ENCODE assay signal across 9 cellular contexts in genomic region chr4:46270986-46271596, GRCh38.
DNase-seq lines count a peak whose midpoint lies in the region; ATAC-seq lines count a peak whose summit lies in the region.
"Had no signal": no experiment of that assay in that cellular context is flagged by ENCODE, and none has a peak within 500 bp of the region (broad histone marks: within the 10 kb centered on the region; RNA-seq: fewer than 3 reads in every experiment).

No MANE protein-coding gene starts in this region.

- H3K36me3 Mint-ChIP-seq in activated CD4-positive, alpha-beta memory T cell treated with anti-CD3 and anti-CD28 coated beads for 36 hours = no peaks in the 10 kb centered on the region
- H3K36me3 Mint-ChIP-seq in effector memory CD8-positive, alpha-beta T cell (ENCODE audit: insufficient read depth) = no peaks in the 10 kb centered on the region
- H3K36me3 Mint-ChIP-seq: CD4-positive, CD25-positive, alpha-beta regulatory T cell had no signal

- H3K9me3 Mint-ChIP-seq in activated CD4-positive, alpha-beta memory T cell treated with anti-CD3 and anti-CD28 coated beads for 36 hours = peaks cover 5% of the 10 kb centered on the region
- H3K9me3 Mint-ChIP-seq in effector memory CD8-positive, alpha-beta T cell = peaks cover 0 to 4% of the 10 kb centered on the region in 2 donors

- no peak overlapping the region for H3K4me3 Mint-ChIP-seq in activated CD4-positive, alpha-beta memory T cell treated with anti-CD3 and anti-CD28 coated beads for 36 hours
- no peak overlapping the region for H3K4me3 Mint-ChIP-seq in effector memory CD8-positive, alpha-beta T cell
- H3K4me3 Mint-ChIP-seq: CD4-positive, CD25-positive, alpha-beta regulatory T cell had no signal

- DNase-seq in NCI-H82 (lab: John Stamatoyannopoulos, UW) (peak; percentile 59), NCI-H82 treated with DMSO at 0.1 percent for 48 hours (lab: John Stamatoyannopoulos, UW; ENCODE audit: unreplicated experiment) (no peak), NCI-H460 (ENCODE audit: extremely low read depth, low read depth) (peak; percentile 17), dermis blood vessel endothelial cell (peak; percentile 0), retina (peak; percentile 26)
- DNase-seq in activated CD4-positive, alpha-beta memory T cell treated with anti-CD3 and anti-CD28 coated beads for 36 hours = no peak
- DNase-seq in effector memory CD8-positive, alpha-beta T cell = no peak
- DNase-seq: CD4-positive, CD25-positive, alpha-beta regulatory T cell had no signal

- intact Hi-C loops in activated CD4-positive, alpha-beta memory T cell treated with anti-CD3 and anti-CD28 coated beads for 36 hours (cut with micrococcal nuclease) = no loop called here

- no peaks in the 10 kb centered on the region for H3K4me1 Mint-ChIP-seq in activated CD4-positive, alpha-beta memory T cell treated with anti-CD3 and anti-CD28 coated beads for 36 hours (ENCODE audit: low read depth)
- H3K4me1 Mint-ChIP-seq in effector memory CD8-positive, alpha-beta T cell (ENCODE audit: low read depth in 2 of 2) = no peaks in the 10 kb centered on the region
- H3K4me1 Mint-ChIP-seq: CD4-positive, CD25-positive, alpha-beta regulatory T cell had no signal

- CTCF ChIA-PET in activated CD4-positive, alpha-beta memory T cell treated with anti-CD3 and anti-CD28 coated beads for 36 hours (lab: Charles Lee) = no interaction called here

- POLR2A ChIA-PET in activated CD4-positive, alpha-beta memory T cell treated with anti-CD3 and anti-CD28 coated beads for 36 hours (lab: Charles Lee) = no interaction called here

- no peaks in the 10 kb centered on the region for H3K27me3 Mint-ChIP-seq in activated CD4-positive, alpha-beta memory T cell treated with anti-CD3 and anti-CD28 coated beads for 36 hours
- H3K27me3 Mint-ChIP-seq in effector memory CD8-positive, alpha-beta T cell = no peaks in the 10 kb centered on the region
- H3K27me3 Mint-ChIP-seq: CD4-positive, CD25-positive, alpha-beta regulatory T cell had no signal

- H3K27ac Mint-ChIP-seq in activated CD4-positive, alpha-beta memory T cell treated with anti-CD3 and anti-CD28 coated beads for 36 hours = no peak overlapping the region
- no peak overlapping the region for H3K27ac Mint-ChIP-seq in effector memory CD8-positive, alpha-beta T cell
- H3K27ac Mint-ChIP-seq: CD4-positive, CD25-positive, alpha-beta regulatory T cell had no signal

- peak; percentile 86 for ATAC-seq in HG02884 (IDR thresholded peaks at IDR 0.05; ENCODE audit: unreplicated experiment)
- no peak for ATAC-seq in effector memory CD8-positive, alpha-beta T cell (replicated peaks)

Comparison
In these comparisons a context has a peak if more than half of its experiments do, and no peak if none do; other contexts are left out.
1. DNase-seq: peak in NCI-H82 (single experiment), NCI-H460 (single experiment), dermis blood vessel endothelial cell (single experiment) and retina (single experiment); none in NCI-H82 treated with DMSO at 0.1 percent for 48 hours (single experiment), activated CD4-positive, alpha-beta memory T cell treated with anti-CD3 and anti-CD28 coated beads for 36 hours (single experiment) and effector memory CD8-positive, alpha-beta T cell (0 of 3).